In the genomic region with DNA sequence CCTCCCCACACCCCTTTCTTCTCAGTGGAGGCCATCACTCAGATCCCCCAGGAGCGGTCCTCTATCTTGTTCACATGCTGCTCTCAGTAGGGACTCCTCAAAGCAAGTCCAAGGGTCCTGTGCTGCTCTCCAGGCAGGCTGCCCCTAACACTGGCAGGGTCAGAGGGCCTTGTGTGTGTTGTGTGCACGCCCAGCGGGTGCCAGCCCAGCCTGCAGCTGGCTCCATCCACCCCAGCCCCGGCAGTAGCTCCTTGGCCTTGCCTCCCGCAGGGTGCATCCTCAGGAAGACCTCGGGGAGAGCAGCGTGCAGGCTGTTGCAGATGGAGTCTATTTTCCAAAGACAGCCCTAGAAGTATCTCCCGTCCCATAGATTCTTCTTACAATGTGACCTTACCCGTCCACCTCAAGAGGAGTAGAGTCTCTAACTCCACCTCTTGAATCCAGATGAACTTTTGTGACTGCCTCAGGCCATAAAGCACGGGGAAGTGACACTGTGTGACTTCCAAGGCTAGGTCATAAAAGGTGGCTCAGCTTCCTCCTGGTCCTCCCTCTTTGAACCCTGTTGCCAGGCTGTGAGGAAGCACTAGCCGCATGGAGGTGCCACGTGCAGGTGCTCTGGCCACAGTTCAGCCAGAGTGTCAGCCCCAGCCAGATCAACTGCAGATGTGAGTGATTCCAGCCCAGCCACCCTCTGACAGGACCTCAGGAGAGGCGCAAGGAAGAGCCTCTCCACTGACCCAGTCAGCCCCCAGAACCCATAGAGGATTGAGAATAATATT, we compare ENCODE assay signal across 16 cellular contexts.
"Had no signal": no experiment of that assay in that cellular context is flagged by ENCODE, and none has a peak within 500 bp of the region (broad histone marks: within the 10 kb centered on the region; RNA-seq: fewer than 3 reads in every experiment).

No MANE protein-coding gene starts in this region.

- H3K27ac ChIP-seq: brain microvascular endothelial cell, esophagus muscularis mucosa, parathyroid adenoma, skin epidermis, upper lobe of left lung had no signal

- H3K4me1 ChIP-seq: parathyroid adenoma had no signal

- H3K4me3 Mint-ChIP-seq: immature natural killer cell; memory B cell; nephron; T-helper 1 cell treated with Interleukin-12 subunit alpha and Interleukin-12 subunit beta and Interleukin-4 antibody, amounts not matched to agents 30 μg/mL and 1 μg/mL, for 36 hours had no signal

- ATAC-seq: activated naive CD4-positive, alpha-beta T cell treated with anti-CD3 and anti-CD28 coated beads, Interleukin-2, amount 50 U/mL, for 72 hours had no signal

- H3K4me3 ChIP-seq: esophagus muscularis mucosa, skin epidermis, upper lobe of left lung had no signal

- H3K79me2 ChIP-seq: parathyroid adenoma had no signal

- H3K9me3 Mint-ChIP-seq: activated T-helper 2 cell treated with anti-CD3 and anti-CD28 coated beads, Interferon-gamma antibody, Interleukin-2, Interleukin-4, amounts not matched to agents 10 μg/mL and 5 μg/mL and 100 μg/mL, durations not matched to agents 14 hours and 24 hours and 36 hours; immature natural killer cell; memory B cell; nephron; T-helper 1 cell treated with Interleukin-12 subunit alpha and Interleukin-12 subunit beta and Interleukin-4 antibody, amounts not matched to agents 30 μg/mL and 1 μg/mL, for 36 hours had no signal

- H3K27ac Mint-ChIP-seq: activated T-helper 2 cell treated with anti-CD3 and anti-CD28 coated beads, Interferon-gamma antibody, Interleukin-2, Interleukin-4, amounts not matched to agents 10 μg/mL and 5 μg/mL and 100 μg/mL, durations not matched to agents 14 hours and 24 hours and 36 hours; memory B cell; T-helper 1 cell treated with Interleukin-12 subunit alpha and Interleukin-12 subunit beta and Interleukin-4 antibody, amounts not matched to agents 30 μg/mL and 1 μg/mL, for 36 hours had no signal

- H3K9ac ChIP-seq: parathyroid adenoma had no signal

- H3K36me3 ChIP-seq: brain microvascular endothelial cell, esophagus muscularis mucosa, upper lobe of left lung had no signal

- DNase-seq: activated CD4-positive, alpha-beta T cell treated with anti-CD3 and anti-CD28 coated beads, Interleukin-2, amount 50 U/mL, for 1 hour; amniotic stem cell; glutamatergic neuron; immature natural killer cell; stimulated activated naive CD4-positive, alpha-beta T cell; substantia nigra; upper lobe of left lung had no signal

- H2AFZ ChIP-seq: parathyroid adenoma had no signal

- H3K9me3 ChIP-seq: esophagus muscularis mucosa, upper lobe of left lung had no signal

- H3K36me3 Mint-ChIP-seq: immature natural killer cell, memory B cell had no signal

- H3K27me3 ChIP-seq: brain microvascular endothelial cell, esophagus muscularis mucosa, upper lobe of left lung had no signal
